23 cellular contexts compared by ENCODE assay signal in genomic region chr12:89858718-89859117, GRCh38.
DNase-seq lines count a peak whose midpoint lies in the region; ATAC-seq and TF ChIP-seq lines count a peak whose summit lies in the region.
"Had no signal": no experiment of that assay in that cellular context is flagged by ENCODE, and none has a peak within 500 bp of the region (broad histone marks: within the 10 kb centered on the region; RNA-seq: fewer than 3 reads in every experiment).

No MANE protein-coding gene starts in this region.

- CTCF ChIA-PET in activated CD4-positive, alpha-beta T cell treated with anti-CD3 and anti-CD28 coated beads for 36 hours (lab: Charles Lee) = no interaction called here
- CTCF ChIA-PET in CD4-positive, alpha-beta memory T cell (lab: Charles Lee; ENCODE audit: partially characterized antibody) = interaction anchor here (1.1 to 4.0 kb wide), 13 partner anchors 9 to 388 kb away, joined by 3 to 51 read pairs (median 6); no protein-coding TSS in a partner anchor
- CTCF ChIA-PET in activated naive CD4-positive, alpha-beta T cell treated with anti-CD3 and anti-CD28 coated beads for 36 hours (lab: Charles Lee) = no interaction called here

- no peaks in the 10 kb centered on the region for H3K27me3 ChIP-seq in CD4-positive, alpha-beta memory T cell (ENCODE audit: insufficient read depth, low read length)
- peaks cover 19% of the 10 kb centered on the region for H3K27me3 ChIP-seq in OCI-LY3 (ENCODE audit: low read depth, low read length)
- H3K27me3 ChIP-seq in gastrocnemius medialis = no peaks in the 10 kb centered on the region
- H3K27me3 ChIP-seq: Peyer's patch had no signal

- H3K9me3 Mint-ChIP-seq in activated CD4-positive, alpha-beta T cell treated with anti-CD3 and anti-CD28 coated beads for 36 hours (ENCODE audit: low read depth) = peaks cover 6% of the 10 kb centered on the region
- peaks cover 0 to 4% (median 0%) of the 10 kb centered on the region in 8 donors for H3K9me3 Mint-ChIP-seq in CD4-positive, alpha-beta memory T cell
- H3K9me3 Mint-ChIP-seq in dendritic cell treated with granulocyte-macrophage colony-stimulating factor and Interleukin-4, amounts not matched to agents 40 ng/mL and 50 ng/mL, for 4 days = peaks cover 5% of the 10 kb centered on the region
- no peaks in the 10 kb centered on the region for H3K9me3 Mint-ChIP-seq in activated naive CD4-positive, alpha-beta T cell treated with anti-CD3 and anti-CD28 coated beads for 36 hours

- no peak overlapping the region for H3K27ac Mint-ChIP-seq in activated CD4-positive, alpha-beta T cell treated with anti-CD3 and anti-CD28 coated beads for 36 hours
- H3K27ac Mint-ChIP-seq in CD4-positive, alpha-beta memory T cell = peak overlapping the region in 5 of 7 donors; percentile 5 to 89 (median 65)
- H3K27ac Mint-ChIP-seq in dendritic cell treated with granulocyte-macrophage colony-stimulating factor and Interleukin-4, amounts not matched to agents 40 ng/mL and 50 ng/mL, for 4 days = peak overlapping the region; percentile 90
- H3K27ac Mint-ChIP-seq in activated naive CD4-positive, alpha-beta T cell treated with anti-CD3 and anti-CD28 coated beads for 36 hours = no peak overlapping the region

- no peaks in the 10 kb centered on the region for H3K36me3 Mint-ChIP-seq in activated CD4-positive, alpha-beta T cell treated with anti-CD3 and anti-CD28 coated beads for 36 hours (ENCODE audit: low read depth)
- peaks cover 0 to 6% of the 10 kb centered on the region in 2 donors for H3K36me3 Mint-ChIP-seq in CD4-positive, alpha-beta memory T cell
- peaks cover 24% of the 10 kb centered on the region for H3K36me3 Mint-ChIP-seq in dendritic cell treated with granulocyte-macrophage colony-stimulating factor and Interleukin-4, amounts not matched to agents 40 ng/mL and 50 ng/mL, for 4 days (ENCODE audit: low read depth)
- no peaks in the 10 kb centered on the region for H3K36me3 Mint-ChIP-seq in activated naive CD4-positive, alpha-beta T cell treated with anti-CD3 and anti-CD28 coated beads for 36 hours (ENCODE audit: low read depth)

- in situ Hi-C loops in gastrocnemius medialis (cut with MboI; ENCODE audit: low sequenced_read_pairs in 4 of 4) = no loop called here

- H3K4me1 ChIP-seq in CD4-positive, alpha-beta memory T cell (ENCODE audit: insufficient read depth, low read length) = peaks cover 65% of the 10 kb centered on the region
- H3K4me1 ChIP-seq in OCI-LY3 (ENCODE audit: low read length) = peaks cover 67% of the 10 kb centered on the region
- peaks cover 0 to 10% of the 10 kb centered on the region in 2 donors for H3K4me1 ChIP-seq in gastrocnemius medialis

- H3K79me2 ChIP-seq in OCI-LY3 (ENCODE audit: low read length) = no peaks in the 10 kb centered on the region

- no peaks in the 10 kb centered on the region for H3K9me3 ChIP-seq in CD4-positive, alpha-beta memory T cell (ENCODE audit: control insufficient read depth in 1 of 2, low read length in 2 of 2)
- H3K9me3 ChIP-seq in OCI-LY3 (ENCODE audit: insufficient read depth, low read length) (no peaks in the 10 kb centered on the region), gastrocnemius medialis (no peaks in the 10 kb centered on the region)
- H3K9me3 ChIP-seq: Peyer's patch had no signal

- no peak for TF ChIP-seq POLR2A in gastrocnemius medialis (IDR thresholded peaks at IDR 0.05)

- 0 out of 2 replicates have a peak overlapping the region, but pooled peaks have one; percentile 17 for H3K9ac ChIP-seq in OCI-LY3 (ENCODE audit: low read length)

- H3K4me3 Mint-ChIP-seq in activated CD4-positive, alpha-beta T cell treated with anti-CD3 and anti-CD28 coated beads for 36 hours = no peak overlapping the region
- peak overlapping the region in 2 of 8 donors; percentile 29 to 33 for H3K4me3 Mint-ChIP-seq in CD4-positive, alpha-beta memory T cell
- no peak overlapping the region for H3K4me3 Mint-ChIP-seq in dendritic cell treated with granulocyte-macrophage colony-stimulating factor and Interleukin-4, amounts not matched to agents 40 ng/mL and 50 ng/mL, for 4 days
- no peak overlapping the region for H3K4me3 Mint-ChIP-seq in activated naive CD4-positive, alpha-beta T cell treated with anti-CD3 and anti-CD28 coated beads for 36 hours

- peaks cover 76% of the 10 kb centered on the region for H3K4me1 Mint-ChIP-seq in activated CD4-positive, alpha-beta T cell treated with anti-CD3 and anti-CD28 coated beads for 36 hours
- H3K4me1 Mint-ChIP-seq in CD4-positive, alpha-beta memory T cell = peaks cover 58 to 88% (median 66%) of the 10 kb centered on the region in 4 donors
- H3K4me1 Mint-ChIP-seq in dendritic cell treated with granulocyte-macrophage colony-stimulating factor and Interleukin-4, amounts not matched to agents 40 ng/mL and 50 ng/mL, for 4 days (ENCODE audit: low read depth) = peaks cover 78% of the 10 kb centered on the region
- peaks cover 58% of the 10 kb centered on the region for H3K4me1 Mint-ChIP-seq in activated naive CD4-positive, alpha-beta T cell treated with anti-CD3 and anti-CD28 coated beads for 36 hours (ENCODE audit: low read depth)

- peak; percentile 42 for ATAC-seq in activated CD4-positive, alpha-beta T cell treated with anti-CD3 and anti-CD28 coated beads for 36 hours
- ATAC-seq in gastrocnemius medialis = no peak
- ATAC-seq: HCT116, HepG2 had no signal

- no peak overlapping the region for H3K4me3 ChIP-seq in CD4-positive, alpha-beta memory T cell (ENCODE audit: low read length in 2 of 2)
- H3K4me3 ChIP-seq in OCI-LY3 (ENCODE audit: low read length) (peak overlapping the region; percentile 45), gastrocnemius medialis (no peak overlapping the region)
- H3K4me3 ChIP-seq: Peyer's patch had no signal

- no peaks in the 10 kb centered on the region for H4K20me1 ChIP-seq in OCI-LY3 (ENCODE audit: insufficient read depth, low read length)

- TF ChIP-seq CTCF in OCI-LY3 (IDR thresholded peaks at IDR 0.05; ENCODE audit: low read depth, low read length) (peak; percentile 22; the same call in 1 of the 2 replicates), gastrocnemius medialis (IDR thresholded peaks at IDR 0.05 in 4 of 5, conservative IDR thresholded peaks at IDR 0.05 in 1 of 5) (no peak)

- POLR2A ChIA-PET in activated CD4-positive, alpha-beta T cell treated with anti-CD3 and anti-CD28 coated beads for 36 hours (lab: Charles Lee) = no interaction called here
- POLR2A ChIA-PET in CD4-positive, alpha-beta memory T cell (lab: Charles Lee; ENCODE audit: partially characterized antibody) = interaction anchor here (1.0 to 13.9 kb wide), 4 partner anchors 10 to 153 kb away, joined by 4 to 296 read pairs (median 8); partner anchors contain the start of gene ATP2B1

- no peak overlapping the region for H2AFZ ChIP-seq in OCI-LY3 (ENCODE audit: low read depth, low read length)

- peak; percentile 14 for DNase-seq in activated CD4-positive, alpha-beta T cell treated with anti-CD3 and anti-CD28 coated beads for 36 hours
- no peak for DNase-seq in activated CD4-positive, alpha-beta T cell treated with anti-CD3 and anti-CD28 coated beads for 4 hours
- DNase-seq in CD4-positive, alpha-beta memory T cell = no peak
- DNase-seq in activated gamma-delta T cell (lab: John Stamatoyannopoulos, UW) (no peak), gastrocnemius medialis (no peak)
- DNase-seq in activated naive CD4-positive, alpha-beta T cell treated with anti-CD3 and anti-CD28 coated beads for 36 hours = no peak
- DNase-seq: DMS53, Karpas-422, NCI-H1092, NCI-H1436, NCI-H187, NCI-H2081 treated with DMSO at 0.1 percent for 48 hours, NCI-H446, NCI-H524 treated with DMSO at 0.1 percent for 48 hours, NCI-H774, OCI-M1, Peyer's patch, SHP77 treated with DMSO at 0.1 percent for 48 hours had no signal

- H3K27ac ChIP-seq in CD4-positive, alpha-beta memory T cell (ENCODE audit: low read depth, low read length) = no peak overlapping the region
- no peak overlapping the region for H3K27ac ChIP-seq in OCI-LY3 (ENCODE audit: low read length)
- H3K27ac ChIP-seq in gastrocnemius medialis = no peak overlapping the region

- peak overlapping the region; percentile 71 for H3K4me2 ChIP-seq in OCI-LY3 (ENCODE audit: low read length)

- intact Hi-C loops in activated CD4-positive, alpha-beta T cell treated with anti-CD3 and anti-CD28 coated beads for 36 hours (cut with DNase I, micrococcal nuclease) = loop anchor here (5.0 kb wide), 2 partner anchors 184 to 424 kb away; no protein-coding TSS in a partner anchor
- intact Hi-C loops in CD4-positive, alpha-beta memory T cell (cut with micrococcal nuclease) = loop anchor here (1.0 to 5.0 kb wide), 2 partner anchors 236 to 315 kb away; no protein-coding TSS in a partner anchor
- intact Hi-C loops in dendritic cell treated with granulocyte-macrophage colony-stimulating factor and Interleukin-4, amounts not matched to agents 40 ng/mL and 50 ng/mL, for 4 days (cut with micrococcal nuclease) = no loop called here
- intact Hi-C loops in activated naive CD4-positive, alpha-beta T cell treated with anti-CD3 and anti-CD28 coated beads for 36 hours (cut with micrococcal nuclease) = loop anchor here (5.0 kb wide), 1 partner anchor 244 kb away; no protein-coding TSS in a partner anchor
- intact Hi-C loops in gastrocnemius medialis (cut with DNase I; ENCODE audit: low total_unique reads) = no loop called here

- no peaks in the 10 kb centered on the region for H3K36me3 ChIP-seq in CD4-positive, alpha-beta memory T cell (ENCODE audit: insufficient read depth, low read length)
- H3K36me3 ChIP-seq in OCI-LY3 (replicated peaks; ENCODE audit: low read depth, low read length) = no peaks in the 10 kb centered on the region
- no peaks in the 10 kb centered on the region for H3K36me3 ChIP-seq in gastrocnemius medialis
- H3K36me3 ChIP-seq: Peyer's patch had no signal

- H3K27me3 Mint-ChIP-seq in activated CD4-positive, alpha-beta T cell treated with anti-CD3 and anti-CD28 coated beads for 36 hours = no peaks in the 10 kb centered on the region
- H3K27me3 Mint-ChIP-seq in CD4-positive, alpha-beta memory T cell = no peaks in the 10 kb centered on the region
- no peaks in the 10 kb centered on the region for H3K27me3 Mint-ChIP-seq in dendritic cell treated with granulocyte-macrophage colony-stimulating factor and Interleukin-4, amounts not matched to agents 40 ng/mL and 50 ng/mL, for 4 days
- H3K27me3 Mint-ChIP-seq in activated naive CD4-positive, alpha-beta T cell treated with anti-CD3 and anti-CD28 coated beads for 36 hours (ENCODE audit: low read depth) = no peaks in the 10 kb centered on the region
- H3K27me3 Mint-ChIP-seq: CD4-positive, CD25-positive, alpha-beta regulatory T cell had no signal

Comparison
In these comparisons a context has a peak if more than half of its experiments do, and no peak if none do; other contexts are left out.
1. H3K27ac Mint-ChIP-seq: peak in CD4-positive, alpha-beta memory T cell (5 of 7) and dendritic cell treated with granulocyte-macrophage colony-stimulating factor and Interleukin-4, amounts not matched to agents 40 ng/mL and 50 ng/mL, for 4 days (single experiment); none in activated CD4-positive, alpha-beta T cell treated with anti-CD3 and anti-CD28 coated beads for 36 hours (single experiment) and activated naive CD4-positive, alpha-beta T cell treated with anti-CD3 and anti-CD28 coated beads for 36 hours (single experiment).
2. intact Hi-C loops: an anchor here in activated CD4-positive, alpha-beta T cell treated with anti-CD3 and anti-CD28 coated beads for 36 hours (5.0 kb wide), CD4-positive, alpha-beta memory T cell (1.0 to 5.0 kb wide) and activated naive CD4-positive, alpha-beta T cell treated with anti-CD3 and anti-CD28 coated beads for 36 hours (5.0 kb wide); none called in dendritic cell treated with granulocyte-macrophage colony-stimulating factor and Interleukin-4, amounts not matched to agents 40 ng/mL and 50 ng/mL, for 4 days and gastrocnemius medialis.